ENCODE assay signal across 9 cellular contexts in the genomic region with DNA sequence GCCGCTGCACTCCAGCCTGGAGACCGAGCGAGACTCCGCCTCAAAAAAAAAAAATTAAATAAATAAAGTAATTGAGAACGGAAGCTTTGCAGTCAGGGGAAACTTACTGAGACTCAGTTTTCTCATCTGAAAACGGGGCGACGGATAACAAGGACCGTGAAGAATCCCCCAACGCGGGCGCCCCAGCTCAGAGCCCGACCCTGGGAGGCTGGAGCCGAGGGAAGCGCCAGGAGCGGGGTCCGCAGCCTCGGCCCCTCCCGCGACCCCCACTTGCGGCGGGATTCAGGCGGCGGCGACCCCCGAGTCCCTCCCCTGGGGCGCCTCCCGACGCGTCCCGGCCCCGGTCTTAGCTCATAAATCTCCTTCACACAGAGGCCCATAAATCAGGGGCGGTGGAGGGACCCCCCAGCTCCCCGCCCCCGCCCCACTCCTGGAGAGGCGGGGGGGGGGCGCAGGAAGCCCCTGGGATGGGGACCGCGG. TPM values are rescaled to one million over a fixed set of nuclear protein-coding genes. Genes with fewer than 3 reads are reported as not detected.
DNase-seq lines count a peak whose midpoint lies in the region; ATAC-seq lines count a peak whose summit lies in the region.
"Had no signal": no experiment of that assay in that cellular context is flagged by ENCODE, and none has a peak within 500 bp of the region (broad histone marks: within the 10 kb centered on the region; RNA-seq: fewer than 3 reads in every experiment).

No MANE protein-coding gene starts in this region.

- ATAC-seq in activated CD8-positive, alpha-beta T cell treated with anti-CD3 and anti-CD28 coated beads, Interleukin-2, amount 10 ng/mL, durations not matched to agents 7 days and 5 days, result peak; percentile 7
- ATAC-seq in stimulated activated effector memory CD8-positive, alpha-beta T cell treated with anti-CD3 and anti-CD28 coated beads, Interleukin-12 subunit alpha, Interleukin-12 subunit beta, amount 100 ng/mL, for 72 hours, result no peak
- ATAC-seq in HG02678 (IDR thresholded peaks at IDR 0.05; ENCODE audit: unreplicated experiment), result no peak
- no peak for ATAC-seq in stimulated activated naive B cell treated with anti-CD40 and anti-IgM and Interleukin-4, amounts not matched to agents 10 μg/mL and 1 μg/mL and 100 μg/mL, for 72 hours (replicated peaks)

- peak overlapping the region; percentile 17; the same call in 1 of the 2 replicates for H3K4me3 ChIP-seq in iPS DF 6.9 (ENCODE audit: low read length)

- DNase-seq in NCI-H1092 treated with DMSO at 0.1 percent for 48 hours (lab: John Stamatoyannopoulos, UW) (peak; percentile 31), NCI-H1092 (lab: John Stamatoyannopoulos, UW) (no peak), iPS DF 6.9 (ENCODE audit: low read depth, low spot score) (no peak), AG08395 (ENCODE audit: low spot score) (no peak)
- DNase-seq in activated CD8-positive, alpha-beta T cell treated with anti-CD3 and anti-CD28 coated beads, Interleukin-2, amount 10 ng/mL, durations not matched to agents 7 days and 5 days, result no peak
- no peak for DNase-seq in stimulated activated effector memory CD8-positive, alpha-beta T cell treated with anti-CD3 and anti-CD28 coated beads, Interleukin-12 subunit alpha, Interleukin-12 subunit beta, amount 100 ng/mL, for 72 hours (ENCODE audit: low spot score in 2 of 2)
- no peak for DNase-seq in stimulated activated naive B cell treated with anti-CD40 and anti-IgM and Interleukin-4, amounts not matched to agents 10 μg/mL and 1 μg/mL and 100 μg/mL, for 72 hours

- WGBS in iPS DF 6.9 (ENCODE audit: insufficient coverage, insufficient read length), result no CpG with 5 or more reads among the region's 39 CpGs

- H3K27me3 ChIP-seq in iPS DF 6.9 (ENCODE audit: control insufficient read depth, insufficient read depth, low read length), result peaks cover 5% of the 10 kb centered on the region; the same call in 1 of the 2 replicates

- peak overlapping the region; percentile 73 for H3K4me3 Mint-ChIP-seq in activated CD8-positive, alpha-beta T cell treated with anti-CD3 and anti-CD28 coated beads, Interleukin-2, amount 10 ng/mL, durations not matched to agents 7 days and 5 days
- H3K4me3 Mint-ChIP-seq in stimulated activated effector memory CD8-positive, alpha-beta T cell treated with anti-CD3 and anti-CD28 coated beads, Interleukin-12 subunit alpha, Interleukin-12 subunit beta, amount 100 ng/mL, for 72 hours, result peak overlapping the region; percentile 81
- H3K4me3 Mint-ChIP-seq in stimulated activated naive B cell treated with anti-CD40 and anti-IgM and Interleukin-4, amounts not matched to agents 10 μg/mL and 1 μg/mL and 100 μg/mL, for 72 hours, result peak overlapping the region in 1 of 2 donors; percentile 85

- H3K27me3 Mint-ChIP-seq in activated CD8-positive, alpha-beta T cell treated with anti-CD3 and anti-CD28 coated beads, Interleukin-2, amount 10 ng/mL, durations not matched to agents 7 days and 5 days (ENCODE audit: low read depth), result peaks cover 22% of the 10 kb centered on the region
- H3K27me3 Mint-ChIP-seq in stimulated activated naive B cell treated with anti-CD40 and anti-IgM and Interleukin-4, amounts not matched to agents 10 μg/mL and 1 μg/mL and 100 μg/mL, for 72 hours, result peaks cover 37 to 50% of the 10 kb centered on the region in 2 donors

- no peaks in the 10 kb centered on the region for H3K9me3 Mint-ChIP-seq in activated CD8-positive, alpha-beta T cell treated with anti-CD3 and anti-CD28 coated beads, Interleukin-2, amount 10 ng/mL, durations not matched to agents 7 days and 5 days (ENCODE audit: insufficient read depth)
- H3K9me3 Mint-ChIP-seq in stimulated activated effector memory CD8-positive, alpha-beta T cell treated with anti-CD3 and anti-CD28 coated beads, Interleukin-12 subunit alpha, Interleukin-12 subunit beta, amount 100 ng/mL, for 72 hours, result no peaks in the 10 kb centered on the region
- H3K9me3 Mint-ChIP-seq in stimulated activated naive B cell treated with anti-CD40 and anti-IgM and Interleukin-4, amounts not matched to agents 10 μg/mL and 1 μg/mL and 100 μg/mL, for 72 hours, result peaks cover 0 to 4% of the 10 kb centered on the region in 2 donors

- H3K27ac Mint-ChIP-seq in activated CD8-positive, alpha-beta T cell treated with anti-CD3 and anti-CD28 coated beads, Interleukin-2, amount 10 ng/mL, durations not matched to agents 7 days and 5 days, result no peak overlapping the region
- no peak overlapping the region for H3K27ac Mint-ChIP-seq in stimulated activated effector memory CD8-positive, alpha-beta T cell treated with anti-CD3 and anti-CD28 coated beads, Interleukin-12 subunit alpha, Interleukin-12 subunit beta, amount 100 ng/mL, for 72 hours
- H3K27ac Mint-ChIP-seq in stimulated activated naive B cell treated with anti-CD40 and anti-IgM and Interleukin-4, amounts not matched to agents 10 μg/mL and 1 μg/mL and 100 μg/mL, for 72 hours, result no peak overlapping the region

- POLR2A ChIA-PET in activated CD8-positive, alpha-beta T cell treated with anti-CD3 and anti-CD28 coated beads, Interleukin-2, amount 10 ng/mL, durations not matched to agents 7 days and 5 days (lab: Charles Lee), result no interaction called here

- peaks cover 47% of the 10 kb centered on the region for H3K4me1 Mint-ChIP-seq in activated CD8-positive, alpha-beta T cell treated with anti-CD3 and anti-CD28 coated beads, Interleukin-2, amount 10 ng/mL, durations not matched to agents 7 days and 5 days (ENCODE audit: low read depth)
- peaks cover 24% of the 10 kb centered on the region for H3K4me1 Mint-ChIP-seq in stimulated activated effector memory CD8-positive, alpha-beta T cell treated with anti-CD3 and anti-CD28 coated beads, Interleukin-12 subunit alpha, Interleukin-12 subunit beta, amount 100 ng/mL, for 72 hours
- H3K4me1 Mint-ChIP-seq in stimulated activated naive B cell treated with anti-CD40 and anti-IgM and Interleukin-4, amounts not matched to agents 10 μg/mL and 1 μg/mL and 100 μg/mL, for 72 hours, result peaks cover 8 to 20% of the 10 kb centered on the region in 2 donors

- CTCF ChIA-PET in activated CD8-positive, alpha-beta T cell treated with anti-CD3 and anti-CD28 coated beads, Interleukin-2, amount 10 ng/mL, durations not matched to agents 7 days and 5 days (lab: Charles Lee), result interaction anchor here (0.6 to 3.7 kb wide), 13 partner anchors 8 to 256 kb away, joined by 3 to 35 read pairs (median 3); a partner anchor contains a TSS

- H3K27ac ChIP-seq in iPS DF 6.9 (ENCODE audit: low read length), result no peak overlapping the region

- H3K36me3 ChIP-seq in iPS DF 6.9 (ENCODE audit: control insufficient read depth, insufficient read depth, low read length), result no peaks in the 10 kb centered on the region

- peaks cover 4% of the 10 kb centered on the region for H3K36me3 Mint-ChIP-seq in activated CD8-positive, alpha-beta T cell treated with anti-CD3 and anti-CD28 coated beads, Interleukin-2, amount 10 ng/mL, durations not matched to agents 7 days and 5 days (ENCODE audit: low read depth)
- no peaks in the 10 kb centered on the region for H3K36me3 Mint-ChIP-seq in stimulated activated effector memory CD8-positive, alpha-beta T cell treated with anti-CD3 and anti-CD28 coated beads, Interleukin-12 subunit alpha, Interleukin-12 subunit beta, amount 100 ng/mL, for 72 hours
- H3K36me3 Mint-ChIP-seq in stimulated activated naive B cell treated with anti-CD40 and anti-IgM and Interleukin-4, amounts not matched to agents 10 μg/mL and 1 μg/mL and 100 μg/mL, for 72 hours, result peaks cover 0 to 3% of the 10 kb centered on the region in 2 donors

- H3K4me1 ChIP-seq in iPS DF 6.9 (ENCODE audit: control insufficient read depth, insufficient read depth, low read length), result no peaks in the 10 kb centered on the region

- no peaks in the 10 kb centered on the region for H3K9me3 ChIP-seq in iPS DF 6.9 (ENCODE audit: control insufficient read depth, insufficient read depth, low read length)

RNA-seq across cellular contexts. Expression of a gene that starts 10.3 kb away (rescaled TPM):
- total RNA-seq in activated CD8-positive, alpha-beta T cell treated with anti-CD3 and anti-CD28 coated beads, Interleukin-2, amount 10 ng/mL, durations not matched to agents 7 days and 5 days, result not detected
- total RNA-seq: activated CD8-positive, alpha-beta memory T cell treated with anti-CD3 and anti-CD28 coated beads for 36 hours had no signal

RNA-seq across cellular contexts. Expression of a gene that starts 19.5 kb away (rescaled TPM):
- 1 to 10 TPM in 1 of 2 experiments, under 1 TPM in 1; 0.78 to 1.3 TPM for total RNA-seq in activated CD8-positive, alpha-beta T cell treated with anti-CD3 and anti-CD28 coated beads, Interleukin-2, amount 10 ng/mL, durations not matched to agents 7 days and 5 days
- total RNA-seq: activated CD8-positive, alpha-beta memory T cell treated with anti-CD3 and anti-CD28 coated beads for 36 hours had no signal
